In genomic region chr14:59297070-59297766, GRCh38 we compare ENCODE assay signal across 23 cellular contexts.
DNase-seq lines count a peak whose midpoint lies in the region; ATAC-seq, FAIRE-seq and TF ChIP-seq lines count a peak whose summit lies in the region.
"Had no signal": no experiment of that assay in that cellular context is flagged by ENCODE, and none has a peak within 500 bp of the region (broad histone marks: within the 10 kb centered on the region; RNA-seq: fewer than 3 reads in every experiment).

No MANE protein-coding gene starts in this region.

- H3K4me2 ChIP-seq in DND-41 (ENCODE audit: insufficient read depth, low read length) (peak overlapping the region; percentile 52), MM.1S (ENCODE audit: low read depth, low read length) (peak overlapping the region; percentile 47)
- H3K4me2 ChIP-seq: SK-N-SH had no signal

- H3K4me3 ChIP-seq in DND-41 (ENCODE audit: low read depth in 1 of 2, low read length in 2 of 2) (peak overlapping the region in 1 of 2 experiments; percentile 9; a peak in 1 of 4 replicates), MM.1S (ENCODE audit: low read length) (no peak overlapping the region), body of pancreas (no peak overlapping the region), pancreas (no peak overlapping the region)
- H3K4me3 ChIP-seq: lung, Peyer's patch, prostate gland had no signal

- peaks cover 24% of the 10 kb centered on the region for H3K36me3 Mint-ChIP-seq in type B pancreatic cell

- 46 to 51% methylated on average over 5 of the region's 5 CpGs for whole genome bisulfite sequencing in body of pancreas, 2 donors
- WGBS in pancreas, 2 donors = 51 to 62% methylated on average over 5 of the region's 5 CpGs

- H3K79me2 ChIP-seq in DND-41 (ENCODE audit: insufficient read depth, low read length) = no peaks in the 10 kb centered on the region
- no peaks in the 10 kb centered on the region for H3K79me2 ChIP-seq in MM.1S (ENCODE audit: low read length)

- intact Hi-C loops in body of pancreas (cut with DNase I) (no loop called here), pancreas (cut with DNase I) (no loop called here)

- no peaks in the 10 kb centered on the region for H3K9me3 ChIP-seq in DND-41 (ENCODE audit: insufficient read depth, low read length, severe bottlenecking)
- H3K9me3 ChIP-seq in MM.1S (replicated peaks; ENCODE audit: insufficient read depth, low read length) = no peaks in the 10 kb centered on the region
- H3K9me3 ChIP-seq in body of pancreas = no peaks in the 10 kb centered on the region
- no peaks in the 10 kb centered on the region for H3K9me3 ChIP-seq in pancreas
- H3K9me3 ChIP-seq: Peyer's patch, prostate gland, SK-N-SH had no signal

- peaks cover 58% of the 10 kb centered on the region for H3K4me1 ChIP-seq in DND-41 (ENCODE audit: insufficient read depth, low read length)
- peaks cover 34% of the 10 kb centered on the region for H3K4me1 ChIP-seq in MM.1S (ENCODE audit: low read length)
- H3K4me1 ChIP-seq in body of pancreas = peaks cover 25% of the 10 kb centered on the region
- peaks cover 0 to 15% (median 5%) of the 10 kb centered on the region in 3 donors for H3K4me1 ChIP-seq in pancreas
- H3K4me1 ChIP-seq: Peyer's patch, prostate gland had no signal

- H3K4me3 Mint-ChIP-seq in type B pancreatic cell = no peak overlapping the region
- H3K4me3 Mint-ChIP-seq: natural killer cell treated with Interleukin-12 subunit alpha and Interleukin-12 subunit beta and Interleukin-15 and Interleukin-18, amount 100 ng/mL, for 72 hours; stimulated activated naive CD8-positive, alpha-beta T cell treated with anti-CD3 and anti-CD28 coated beads, Interleukin-15, Interleukin-2, amounts not matched to agents 100 ng/mL and 50 ng/mL, for 24 hours had no signal

- peak; percentile 48 for ATAC-seq in DND-41 (ENCODE audit: insufficient read depth, low read depth)
- peak; percentile 38 for ATAC-seq in body of pancreas
- peak; percentile 28 to 60 (median 42) for ATAC-seq in pancreas
- ATAC-seq: natural killer cell treated with Interleukin-12 subunit alpha and Interleukin-12 subunit beta and Interleukin-15 and Interleukin-18, amount 100 ng/mL, for 72 hours had no signal

- no peak overlapping the region for H3K27ac Mint-ChIP-seq in type B pancreatic cell
- H3K27ac Mint-ChIP-seq: natural killer cell treated with Interleukin-12 subunit alpha and Interleukin-12 subunit beta and Interleukin-15 and Interleukin-18, amount 100 ng/mL, for 72 hours; stimulated activated naive CD8-positive, alpha-beta T cell treated with anti-CD3 and anti-CD28 coated beads, Interleukin-15, Interleukin-2, amounts not matched to agents 100 ng/mL and 50 ng/mL, for 24 hours had no signal

- H3F3A ChIP-seq in MM.1S (ENCODE audit: insufficient read depth, low read length) = peaks cover 5% of the 10 kb centered on the region; the same call in 1 of the 2 replicates

- TF ChIP-seq POLR2A in body of pancreas (IDR thresholded peaks at IDR 0.05) = no peak
- no peak for TF ChIP-seq POLR2A in H54 (IDR thresholded peaks at IDR 0.05; ENCODE audit: low read depth, low read length)

- FAIRE-seq in pancreas (lab: Jason Lieb, UNC) (no peak), H54 (lab: Jason Lieb, UNC) (no peak)
- FAIRE-seq: D721Med, frontal cortex, TTC549 had no signal

- DNase-seq in DND-41 = peak; percentile 53
- DNase-seq in MM.1S = peak; percentile 34
- peak in 1 of 4 donors; percentile 8 for DNase-seq in body of pancreas
- no peak for DNase-seq in pancreas
- no peak for DNase-seq in type B pancreatic cell (ENCODE audit: extremely low spot score, unreplicated experiment)
- DNase-seq in NCI-H2227 (lab: John Stamatoyannopoulos, UW; ENCODE audit: unreplicated experiment) = no peak
- DNase-seq in H54 (ENCODE audit: insufficient read length, low spot score) = no peak
- no peak for DNase-seq in superior temporal gyrus (ENCODE audit: extremely low spot score)
- DNase-seq: activated CD8-positive, alpha-beta memory T cell treated with anti-CD3 and anti-CD28 coated beads for 24 hours; activated effector memory CD4-positive, alpha-beta T cell treated with Interleukin-2 at 50 U/mL for 16 hours; aorta; GF-D8; NCI-H1930; NCI-H524; Peyer's patch; SK-N-SH had no signal

- H4K20me1 ChIP-seq in DND-41 (ENCODE audit: insufficient read depth, low read length) (no peaks in the 10 kb centered on the region), MM.1S (ENCODE audit: insufficient read depth, low read length) (no peaks in the 10 kb centered on the region)

- H3K27me3 ChIP-seq in DND-41 (ENCODE audit: insufficient read depth, low read length, poor library complexity) (no peaks in the 10 kb centered on the region), MM.1S (replicated peaks; ENCODE audit: insufficient read depth, low read length) (no peaks in the 10 kb centered on the region), body of pancreas (no peaks in the 10 kb centered on the region), pancreas (no peaks in the 10 kb centered on the region)
- H3K27me3 ChIP-seq: Peyer's patch had no signal

- no peaks in the 10 kb centered on the region for H3K9me3 Mint-ChIP-seq in type B pancreatic cell
- H3K9me3 Mint-ChIP-seq: natural killer cell treated with Interleukin-12 subunit alpha and Interleukin-12 subunit beta and Interleukin-15 and Interleukin-18, amount 100 ng/mL, for 72 hours; stimulated activated naive CD8-positive, alpha-beta T cell treated with anti-CD3 and anti-CD28 coated beads, Interleukin-15, Interleukin-2, amounts not matched to agents 100 ng/mL and 50 ng/mL, for 24 hours had no signal

- H3K27ac ChIP-seq in DND-41 (ENCODE audit: low read length) = peak overlapping the region; percentile 73
- H3K27ac ChIP-seq in MM.1S (ENCODE audit: low read length) = no peak overlapping the region
- H3K27ac ChIP-seq in body of pancreas = no peak overlapping the region
- no peak overlapping the region for H3K27ac ChIP-seq in pancreas
- H3K27ac ChIP-seq: Peyer's patch, prostate gland had no signal

- H3K27me3 Mint-ChIP-seq in type B pancreatic cell = no peaks in the 10 kb centered on the region
- H3K27me3 Mint-ChIP-seq: natural killer cell treated with Interleukin-12 subunit alpha and Interleukin-12 subunit beta and Interleukin-15 and Interleukin-18, amount 100 ng/mL, for 72 hours; stimulated activated naive CD8-positive, alpha-beta T cell treated with anti-CD3 and anti-CD28 coated beads, Interleukin-15, Interleukin-2, amounts not matched to agents 100 ng/mL and 50 ng/mL, for 24 hours had no signal

- H2AFZ ChIP-seq in DND-41 (ENCODE audit: low read depth, low read length) (peak overlapping the region; percentile 3), MM.1S (ENCODE audit: low read length) (no peak overlapping the region)

- H3K36me3 ChIP-seq in DND-41 (ENCODE audit: insufficient read depth, low read length) (peaks cover 3% of the 10 kb centered on the region; the same call in 1 of the 2 replicates), MM.1S (replicated peaks; ENCODE audit: insufficient read depth, low read length) (no peaks in the 10 kb centered on the region), body of pancreas (replicated peaks in 1 of 2; ENCODE audit: insufficient read depth in 1 of 2, low read depth in 2 of 2) (no peaks in the 10 kb centered on the region), pancreas (no peaks in the 10 kb centered on the region)
- H3K36me3 ChIP-seq: prostate gland had no signal

- H3K9ac ChIP-seq in DND-41 (ENCODE audit: low read depth, low read length) (no peak overlapping the region), MM.1S (ENCODE audit: low read length) (no peak overlapping the region)
- H3K9ac ChIP-seq: SK-N-SH had no signal

- TF ChIP-seq CTCF in DND-41 (IDR thresholded peaks at IDR 0.05; ENCODE audit: borderline replicate concordance, extremely low read depth, low read length, poor library complexity, severe bottlenecking) = no peak
- TF ChIP-seq CTCF in MM.1S (IDR thresholded peaks at IDR 0.05; ENCODE audit: low read length) = no peak
- no peak for TF ChIP-seq CTCF in body of pancreas (IDR thresholded peaks at IDR 0.05)
- no peak for TF ChIP-seq CTCF in pancreas (IDR thresholded peaks at IDR 0.05)
- TF ChIP-seq CTCF in type B pancreatic cell (conservative IDR thresholded peaks at IDR 0.05) = no peak

- H3K4me1 Mint-ChIP-seq in type B pancreatic cell (ENCODE audit: unreplicated experiment) = peaks cover 42% of the 10 kb centered on the region

- no peaks in the 10 kb centered on the region for H3K9me2 ChIP-seq in MM.1S (replicated peaks; ENCODE audit: insufficient read depth, low read length)
- H3K9me2 ChIP-seq: SK-N-SH had no signal

Comparison
In these comparisons a context has a peak if more than half of its experiments do, and no peak if none do; other contexts are left out.
1. DNase-seq: peak in DND-41 (single experiment) and MM.1S (single experiment); none in pancreas (0 of 6), type B pancreatic cell (single experiment), NCI-H2227 (single experiment), H54 (single experiment) and superior temporal gyrus (single experiment).
2. Peak in every context shown above with its lines, with median percentiles within 50 percentile points of each other: ATAC-seq.